ENCODE assay signal across 11 cellular contexts in genomic region chr2:201880620-201881381, GRCh38.
DNase-seq lines count a peak whose midpoint lies in the region; ATAC-seq and TF ChIP-seq lines count a peak whose summit lies in the region.
"Had no signal": no experiment of that assay in that cellular context is flagged by ENCODE, and none has a peak within 500 bp of the region (broad histone marks: within the 10 kb centered on the region; RNA-seq: fewer than 3 reads in every experiment).

No MANE protein-coding gene starts in this region.

- H3K27ac ChIP-seq in right cardiac atrium (ENCODE audit: low read length), result no peak overlapping the region
- no peak overlapping the region for H3K27ac ChIP-seq in tibial nerve
- H3K27ac ChIP-seq in effector memory CD4-positive, alpha-beta T cell (ENCODE audit: insufficient read depth, low read length, poor library complexity, severe bottlenecking), result no peak overlapping the region
- H3K27ac ChIP-seq: heart right ventricle, neutrophil had no signal

- peaks cover 10% of the 10 kb centered on the region for H3K4me1 ChIP-seq in right cardiac atrium (ENCODE audit: control insufficient read depth, insufficient read depth, low read length)
- peaks cover 0 to 29% (median 7%) of the 10 kb centered on the region in 4 donors for H3K4me1 ChIP-seq in tibial nerve
- no peaks in the 10 kb centered on the region for H3K4me1 ChIP-seq in effector memory CD4-positive, alpha-beta T cell (ENCODE audit: control insufficient read depth, insufficient read depth, low read length, poor library complexity, severe bottlenecking)

- H3K9me3 ChIP-seq in right cardiac atrium (ENCODE audit: control insufficient read depth, low read length), result no peaks in the 10 kb centered on the region
- H3K9me3 ChIP-seq in tibial nerve, result no peaks in the 10 kb centered on the region
- H3K9me3 ChIP-seq in effector memory CD4-positive, alpha-beta T cell (ENCODE audit: control insufficient read depth, low read length), result no peaks in the 10 kb centered on the region
- H3K9me3 ChIP-seq: heart right ventricle, neutrophil had no signal

- H3K4me3 ChIP-seq in right cardiac atrium (ENCODE audit: low read length) (no peak overlapping the region), tibial nerve (no peak overlapping the region)
- no peak overlapping the region for H3K4me3 ChIP-seq in effector memory CD4-positive, alpha-beta T cell (ENCODE audit: insufficient read depth, low read depth, low read length, poor library complexity, severe bottlenecking)
- H3K4me3 ChIP-seq: heart right ventricle had no signal

- ATAC-seq in right cardiac atrium (peak; percentile 36 to 54), left cardiac atrium (no peak), left ventricle myocardium superior (no peak)

- intact Hi-C loops in right cardiac atrium (cut with DNase I) (loop anchor here in 2 of 4 donors (10.0 kb wide), 1 partner anchor 154 kb away; the partner anchor contains the start of gene FZD7 (in 2 of the 2)), left cardiac atrium (cut with DNase I) (loop anchor here in 1 of 2 donors (10.0 kb wide), 1 partner anchor 154 kb away; the partner anchor contains the start of gene FZD7), left ventricle myocardium superior (cut with micrococcal nuclease) (no loop called here)

- TF ChIP-seq POLR2A in tibial nerve (IDR thresholded peaks at IDR 0.05), result no peak

- H3K27me3 ChIP-seq in right cardiac atrium (ENCODE audit: control insufficient read depth, insufficient read depth), result no peaks in the 10 kb centered on the region
- no peaks in the 10 kb centered on the region for H3K27me3 ChIP-seq in tibial nerve
- peaks cover 3% of the 10 kb centered on the region for H3K27me3 ChIP-seq in effector memory CD4-positive, alpha-beta T cell (replicated peaks; ENCODE audit: control insufficient read depth, insufficient read depth, low read length, poor library complexity, severe bottlenecking)

- peak; percentile 28 to 69 (median 50) for DNase-seq in right cardiac atrium
- no peak for DNase-seq in left cardiac atrium
- DNase-seq in HT1080 (ENCODE audit: low read depth), result peak; percentile 68
- DNase-seq in fibroblast of gingiva (ENCODE audit: low read depth), result peak; percentile 24
- no peak for DNase-seq in stimulated activated naive CD4-positive, alpha-beta T cell treated with Interleukin-2 at 50 U/mL for 16 hours (lab: John Stamatoyannopoulos, UW)
- DNase-seq in left ventricle myocardium superior, result no peak
- DNase-seq in tibial nerve (ENCODE audit: low spot score in 2 of 2), result no peak
- no peak for DNase-seq in effector memory CD4-positive, alpha-beta T cell
- DNase-seq: activated CD4-positive, alpha-beta T cell treated with anti-CD3 and anti-CD28 coated beads, Interleukin-2, amount 50 U/mL, for 1 hour; heart right ventricle had no signal

- H3K36me3 ChIP-seq in tibial nerve, result no peaks in the 10 kb centered on the region
- H3K36me3 ChIP-seq in effector memory CD4-positive, alpha-beta T cell (ENCODE audit: control insufficient read depth, insufficient read depth, low read length), result no peaks in the 10 kb centered on the region
- H3K36me3 ChIP-seq: heart right ventricle, neutrophil had no signal

- TF ChIP-seq EP300 in tibial nerve (IDR thresholded peaks at IDR 0.05), result no peak

- TF ChIP-seq CTCF in tibial nerve (IDR thresholded peaks at IDR 0.05), result no peak

- WGBS in right cardiac atrium, result 50% methylated on average over 10 of the region's 10 CpGs
- 52 to 59% methylated on average over 10 of the region's 10 CpGs for WGBS in tibial nerve, 2 donors

Comparison
In these comparisons a context has a peak if more than half of its experiments do, and no peak if none do; other contexts are left out.
1. ATAC-seq: peak in right cardiac atrium (2 of 2); none in left cardiac atrium (0 of 2) and left ventricle myocardium superior (single experiment).
2. DNase-seq: peak in right cardiac atrium (3 of 3), HT1080 (single experiment) and fibroblast of gingiva (single experiment); none in left cardiac atrium (single experiment), stimulated activated naive CD4-positive, alpha-beta T cell treated with Interleukin-2 at 50 U/mL for 16 hours (single experiment), left ventricle myocardium superior (single experiment), tibial nerve (0 of 2) and effector memory CD4-positive, alpha-beta T cell (0 of 3).